ENCODE assay signal across 24 cellular contexts in the genomic region with DNA sequence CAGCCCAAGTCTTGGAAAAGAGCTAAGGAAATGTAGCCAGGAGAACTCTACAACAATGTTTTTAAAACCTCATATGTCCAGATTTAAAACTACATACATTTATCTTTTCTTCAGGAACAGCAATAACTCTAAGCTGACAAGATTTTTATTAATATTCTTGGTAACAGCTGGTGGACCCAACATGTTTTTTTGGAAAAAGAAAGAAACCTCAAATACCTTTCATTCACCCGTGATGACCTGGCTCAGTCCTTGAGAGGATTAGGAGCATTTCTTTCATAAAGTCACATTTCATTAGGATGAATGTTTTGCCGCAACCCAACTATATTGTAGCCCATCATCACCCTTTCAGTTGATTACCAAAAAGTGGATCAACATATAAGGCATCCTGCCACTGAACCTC. TPM values are rescaled to one million over a fixed set of nuclear protein-coding genes. Genes with fewer than 3 reads are reported as not detected.
DNase-seq lines count a peak whose midpoint lies in the region; FAIRE-seq and TF ChIP-seq lines count a peak whose summit lies in the region.
"Had no signal": no experiment of that assay in that cellular context is flagged by ENCODE, and none has a peak within 500 bp of the region (broad histone marks: within the 10 kb centered on the region; RNA-seq: fewer than 3 reads in every experiment).

No MANE protein-coding gene starts in this region.

- WGBS in suprapubic skin, result 78% methylated on average over 2 of the region's 2 CpGs

- in situ Hi-C loops in astrocyte of the spinal cord (cut with HindIII; ENCODE audit: low sequenced_read_pairs), result no loop called here
- in situ Hi-C loops in G401 (cut with HindIII; ENCODE audit: low sequenced_read_pairs), result no loop called here

- no peak for FAIRE-seq in GM12891 (lab: Jason Lieb, UNC)
- FAIRE-seq: GM12892, HTR-8/SVneo, RCC 7860 had no signal

- H3K27me3 ChIP-seq in suprapubic skin, result no peaks in the 10 kb centered on the region
- H3K27me3 ChIP-seq: BLaER1, SJCRH30 had no signal

- no peak overlapping the region for H3K27ac ChIP-seq in suprapubic skin
- H3K27ac ChIP-seq: BLaER1, SJCRH30 had no signal

- TF ChIP-seq EP300 in suprapubic skin (IDR thresholded peaks at IDR 0.05), result no peak

- no peaks in the 10 kb centered on the region for H3K4me1 ChIP-seq in suprapubic skin
- H3K4me1 ChIP-seq: BLaER1 had no signal

- H3K9me3 ChIP-seq in suprapubic skin, result no peaks in the 10 kb centered on the region
- H3K9me3 ChIP-seq: BLaER1, SJCRH30 had no signal

- no peak for TF ChIP-seq POLR2A in suprapubic skin (IDR thresholded peaks at IDR 0.05)
- TF ChIP-seq POLR2A in GM12891 (IDR thresholded peaks at IDR 0.05; ENCODE audit: low read depth, low read length), result no peak

- TF ChIP-seq CTCF in astrocyte of the spinal cord (IDR thresholded peaks at IDR 0.05; ENCODE audit: low read depth, low read length) (no peak), suprapubic skin (IDR thresholded peaks at IDR 0.05) (no peak)

- no peaks in the 10 kb centered on the region for H3K36me3 ChIP-seq in suprapubic skin
- H3K36me3 ChIP-seq: BLaER1, SJCRH30 had no signal

- no peak overlapping the region for H3K4me3 ChIP-seq in astrocyte of the spinal cord (ENCODE audit: low read depth, low read length)
- H3K4me3 ChIP-seq in suprapubic skin, result no peak overlapping the region
- H3K4me3 ChIP-seq: BLaER1, SJCRH30 had no signal

- DNase-seq in M059J (ENCODE audit: low read depth) (peak; percentile 36), astrocyte of the spinal cord (ENCODE audit: low read depth, low spot score) (peak; percentile 38), glomerular visceral epithelial cell (ENCODE audit: extremely low spot score) (peak; percentile 65), suprapubic skin (ENCODE audit: low spot score in 2 of 2) (no peak), GM12891 (ENCODE audit: insufficient read length, low spot score) (no peak), OCI-M2 (lab: John Stamatoyannopoulos, UW; ENCODE audit: unreplicated experiment) (no peak), G401 (ENCODE audit: low spot score) (no peak)
- DNase-seq: CD4-positive, alpha-beta T cell; COR-L47; DMS 273 treated with DMSO at 0.1 percent for 48 hours; DMS79 treated with DMSO at 0.1 percent for 48 hours; GOT3; HCEC 1CT; KG1; NCI-H1105; NCI-H146; NCI-H2029; NCI-H226; NCI-H526; SJCRH30 had no signal

TF ChIP-seq in GM12891, 5 proteins besides CTCF, POLR2A, EP300 and RAD21:
- TF ChIP-seq SPI1 (IDR thresholded peaks at IDR 0.05; ENCODE audit: low read depth, low read length) (no peak), PAX5 (IDR thresholded peaks at IDR 0.05; ENCODE audit: insufficient read depth, low read length, severe bottlenecking) (no peak), TAF1 (IDR thresholded peaks at IDR 0.05; ENCODE audit: low read depth, low read length) (no peak), POU2F2 (IDR thresholded peaks at IDR 0.05; ENCODE audit: low read depth, low read length) (no peak), POLR2AphosphoS5 (IDR thresholded peaks at IDR 0.05; ENCODE audit: low read depth, low read length) (no peak)

RNA-seq across cellular contexts. Expression of a gene that starts 50.3 kb away (rescaled TPM):
- total RNA-seq in M059J (2014; rRNA removed; shearing (Covaris generic)), result 38.7 and 49.9 TPM in 2 replicates
- 10 to 100 TPM; 13.2 to 17.1 (median 13.5) TPM for total RNA-seq in suprapubic skin
- polyA plus RNA-seq in GM12891 (2012; ENCODE audit: low read depth, missing spikeins), result 37.4 TPM
- total RNA-seq in G401 (2014; rRNA removed; shearing (Covaris generic)), result 35.7 and 37.9 TPM in 2 replicates

Comparison
In these comparisons a context has a peak if more than half of its experiments do, and no peak if none do; other contexts are left out.
1. DNase-seq: peak in M059J (single experiment), astrocyte of the spinal cord (single experiment) and glomerular visceral epithelial cell (single experiment); none in suprapubic skin (0 of 2), GM12891 (single experiment), OCI-M2 (single experiment) and G401 (single experiment).